ENCODE assay signal across 8 cellular contexts in genomic region chr14:80954771-80955299, GRCh38. TPM values are rescaled to one million over a fixed set of nuclear protein-coding genes. Genes with fewer than 3 reads are reported as not detected.
DNase-seq lines count a peak whose midpoint lies in the region; ATAC-seq, FAIRE-seq and TF ChIP-seq lines count a peak whose summit lies in the region.

No MANE protein-coding gene starts in this region.

- 1 to 2% (median 1%) methylated on average over 28 of the region's 28 CpGs for WGBS in small intestine, 3 donors

- no peak for FAIRE-seq in small intestine (lab: Jason Lieb, UNC)

- H3K4me1 Mint-ChIP-seq in activated B cell treated with CpG ODN at 0.5 μM for 24 hours = peaks cover 49% of the 10 kb centered on the region

- intact Hi-C loops in activated B cell treated with CpG ODN at 0.5 μM for 24 hours (cut with micrococcal nuclease) = loop anchor here (1.0 to 5.0 kb wide), 7 partner anchors 14 to 577 kb away; partner anchors contain the start of genes CEP128 and SEL1L

- H3K9me3 ChIP-seq in small intestine (ENCODE audit: control insufficient read depth, low read depth) = no peaks in the 10 kb centered on the region

- H3K4me3 Mint-ChIP-seq in activated B cell treated with CpG ODN at 0.5 μM for 24 hours = peak overlapping the region; percentile 84

- no peak for TF ChIP-seq POLR2A in GM18505 (IDR thresholded peaks at IDR 0.05; ENCODE audit: borderline replicate concordance, extremely low read depth, insufficient read depth, insufficient read length)

- H3K4me3 ChIP-seq in H7 (ENCODE audit: insufficient read depth, low read depth, low read length) (peak overlapping the region; percentile 46), small intestine (ENCODE audit: low read depth in 1 of 2, low read length in 2 of 2) (peak overlapping the region; percentile 42 to 52)

- H3K27ac Mint-ChIP-seq in activated B cell treated with CpG ODN at 0.5 μM for 24 hours = peak overlapping the region; percentile 36

- H3K36me3 ChIP-seq in H7 (replicated peaks; ENCODE audit: control insufficient read depth, insufficient read depth, low read length) = no peaks in the 10 kb centered on the region
- H3K36me3 ChIP-seq in small intestine (ENCODE audit: control insufficient read depth in 2 of 2, insufficient read depth in 2 of 2, low read length in 2 of 2) = no peaks in the 10 kb centered on the region

- CTCF ChIA-PET in activated B cell treated with CpG ODN at 0.5 μM for 24 hours (lab: Charles Lee) = interaction anchor here (0.8 to 9.3 kb wide), 7 partner anchors 12 to 498 kb away, joined by 3 to 150 read pairs (median 4); no protein-coding TSS in a partner anchor

- peak overlapping the region; percentile 25; the same call in 1 of the 2 replicates for H3K27ac ChIP-seq in C4-2B
- no peak overlapping the region for H3K27ac ChIP-seq in caudate nucleus (ENCODE audit: low read depth, low read length)
- peak overlapping the region in 1 of 2 donors; percentile 19 for H3K27ac ChIP-seq in small intestine (ENCODE audit: low read depth in 1 of 2, low read length in 1 of 2)

- H3K27me3 ChIP-seq in H7 (ENCODE audit: control insufficient read depth, insufficient read depth, low read length) (peaks cover 11% of the 10 kb centered on the region), small intestine (ENCODE audit: control insufficient read depth in 2 of 2, insufficient read depth in 2 of 2, low read length in 2 of 2) (no peaks in the 10 kb centered on the region)

- H3K27me3 Mint-ChIP-seq in activated B cell treated with CpG ODN at 0.5 μM for 24 hours = peaks cover 9% of the 10 kb centered on the region

- POLR2A ChIA-PET in activated B cell treated with CpG ODN at 0.5 μM for 24 hours (lab: Charles Lee) = interaction anchor here (0.9 to 2.0 kb wide), 4 partner anchors 13 to 266 kb away, joined by 3 to 7 read pairs (median 4); partner anchors contain the start of gene GTF2A1

- peak; percentile 57 for ATAC-seq in activated B cell treated with CpG ODN at 0.5 μM for 24 hours (ENCODE audit: low read depth)
- no peak for ATAC-seq in GM18505 (IDR thresholded peaks at IDR 0.05; ENCODE audit: unreplicated experiment)

- TF ChIP-seq CTCF in C4-2B (conservative IDR thresholded peaks at IDR 0.05) (peak; percentile 93), activated B cell treated with CpG ODN at 0.5 μM for 24 hours (IDR thresholded peaks at IDR 0.05) (no peak)

- H3K9me3 Mint-ChIP-seq in activated B cell treated with CpG ODN at 0.5 μM for 24 hours = no peaks in the 10 kb centered on the region

- H3K4me1 ChIP-seq in small intestine (ENCODE audit: control insufficient read depth in 2 of 2, insufficient read depth in 1 of 2, low read depth in 1 of 2, low read length in 1 of 2) = peaks cover 0 to 3% of the 10 kb centered on the region in 2 donors

- H3K36me3 Mint-ChIP-seq in activated B cell treated with CpG ODN at 0.5 μM for 24 hours (ENCODE audit: low read depth) = no peaks in the 10 kb centered on the region

- DNase-seq in H7 = peak; percentile 90
- DNase-seq in NCI-H2107 (lab: John Stamatoyannopoulos, UW) = peak; percentile 86
- peak; percentile 56 for DNase-seq in activated B cell treated with CpG ODN at 0.5 μM for 24 hours
- DNase-seq in caudate nucleus (lab: John Stamatoyannopoulos, UW) = peak in 60 of 61 donors; percentile 5 to 87 (median 58)
- DNase-seq in iris pigment epithelial cell (ENCODE audit: low read depth) = peak; percentile 73
- peak; percentile 73 for DNase-seq in small intestine

RNA-seq across cellular contexts. Expression of gene TSHR, which starts 0.6 kb away (rescaled TPM):
- total RNA-seq in H7 (2014; rRNA removed; shearing (Covaris generic)) = not detected in 2 replicates
- 0.17 TPM in 1 of 2 replicates, not detected in the other for total RNA-seq in activated B cell treated with CpG ODN at 0.5 μM for 24 hours
- under 1 TPM in 2 of 3 donors, not detected in 1; 0.01 to 0.81 TPM for polyA plus RNA-seq in small intestine

RNA-seq across cellular contexts. Expression of gene CEP128, which starts 13.3 kb away (rescaled TPM):
- total RNA-seq in H7 (2014; rRNA removed; shearing (Covaris generic)) = 7.9 and 10.6 TPM in 2 replicates
- 21.1 and 25.0 TPM in 2 replicates for total RNA-seq in activated B cell treated with CpG ODN at 0.5 μM for 24 hours
- polyA plus RNA-seq in small intestine = 1 to 10 TPM in 1 of 3 donors, under 1 TPM in 2; 0.22 to 1.4 (median 0.81) TPM
